ENCODE assay signal across 10 cellular contexts in the genomic region with DNA sequence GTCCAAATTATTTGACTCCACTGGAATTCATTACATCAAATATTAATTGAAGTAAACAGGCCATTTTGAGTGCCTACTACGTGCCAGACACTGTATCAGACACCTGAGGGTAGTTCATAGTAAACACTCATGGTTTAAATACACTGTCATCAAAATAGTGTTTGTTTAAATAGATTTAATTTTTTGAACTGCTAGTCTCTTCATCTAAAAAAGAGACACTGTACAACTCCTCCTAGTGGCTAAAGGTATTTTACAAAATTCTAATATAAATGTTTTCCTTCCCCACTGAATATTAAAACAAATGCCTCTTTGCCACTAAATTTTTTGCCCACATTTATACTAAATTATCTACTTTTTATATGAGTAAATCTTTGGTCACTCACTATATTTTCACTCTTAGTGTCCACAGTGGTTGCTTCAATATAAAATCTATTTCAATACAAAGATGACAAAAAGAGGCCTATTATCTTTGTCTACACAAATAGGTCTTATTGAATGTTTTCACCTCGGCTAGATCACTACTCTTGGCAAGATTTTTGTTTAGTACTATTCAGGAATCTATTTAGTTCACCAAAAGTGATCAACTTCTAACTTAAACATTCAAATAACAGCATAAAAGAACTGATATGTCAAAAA. TPM values are rescaled to one million over a fixed set of nuclear protein-coding genes. Genes with fewer than 3 reads are reported as not detected.
A peak's percentile ranks its signal among the peaks of the same experiment; 100 is the strongest.
DNase-seq lines count a peak whose midpoint lies in the region; ATAC-seq and TF ChIP-seq lines count a peak whose summit lies in the region.
"Had no signal": no experiment of that assay in that cellular context is flagged by ENCODE, and none has a peak within 500 bp of the region (broad histone marks: within the 10 kb centered on the region; RNA-seq: fewer than 3 reads in every experiment).

No MANE protein-coding gene starts in this region.

- CTCF ChIA-PET in activated CD4-positive, alpha-beta memory T cell treated with anti-CD3 and anti-CD28 coated beads for 36 hours (lab: Charles Lee), result interaction anchor here (2.5 kb wide), 1 partner anchor 49 kb away, joined by 11 read pairs; no protein-coding TSS in a partner anchor

- TF ChIP-seq POLR2A in uterus (IDR thresholded peaks at IDR 0.05), result no peak

- intact Hi-C loops in left ventricle myocardium superior (cut with micrococcal nuclease), result no loop called here
- intact Hi-C loops in uterus (cut with DNase I; ENCODE audit: low total_unique reads), result no loop called here
- intact Hi-C loops in activated CD4-positive, alpha-beta memory T cell treated with anti-CD3 and anti-CD28 coated beads for 36 hours (cut with micrococcal nuclease), result no loop called here

- DNase-seq in right atrium auricular region (ENCODE audit: low spot score), result no peak
- DNase-seq in left ventricle myocardium superior, result no peak
- DNase-seq in SK-MEL-5 (ENCODE audit: low read depth, low spot score), result peak; percentile 37
- no peak for DNase-seq in glutamatergic neuron
- DNase-seq in uterus, result no peak
- no peak for DNase-seq in stimulated activated CD4-positive, alpha-beta T cell treated with anti-CD3 and anti-CD28 coated beads, Interleukin-4, amount 100 ng/mL, for 24 hours
- DNase-seq in activated CD4-positive, alpha-beta memory T cell treated with anti-CD3 and anti-CD28 coated beads for 36 hours, result no peak
- DNase-seq: activated CD4-positive, alpha-beta memory T cell treated with anti-CD3 and anti-CD28 coated beads, Interleukin-2, amount 10 ng/mL, durations not matched to agents 7 days and 5 days had no signal

- H3K27me3 ChIP-seq in right atrium auricular region (no peaks in the 10 kb centered on the region), uterus (no peaks in the 10 kb centered on the region)

- no peak overlapping the region for H3K27ac Mint-ChIP-seq in glutamatergic neuron (ENCODE audit: unreplicated experiment)
- no peak overlapping the region for H3K27ac Mint-ChIP-seq in activated CD4-positive, alpha-beta memory T cell treated with anti-CD3 and anti-CD28 coated beads for 36 hours
- H3K27ac Mint-ChIP-seq: activated CD4-positive, alpha-beta memory T cell treated with anti-CD3 and anti-CD28 coated beads, Interleukin-2, amount 10 ng/mL, durations not matched to agents 7 days and 5 days had no signal

- POLR2A ChIA-PET in activated CD4-positive, alpha-beta memory T cell treated with anti-CD3 and anti-CD28 coated beads for 36 hours (lab: Charles Lee), result no interaction called here

- peaks cover 8% of the 10 kb centered on the region for H3K36me3 Mint-ChIP-seq in glutamatergic neuron (ENCODE audit: unreplicated experiment)
- no peaks in the 10 kb centered on the region for H3K36me3 Mint-ChIP-seq in activated CD4-positive, alpha-beta memory T cell treated with anti-CD3 and anti-CD28 coated beads for 36 hours

- H3K36me3 ChIP-seq in right atrium auricular region (no peaks in the 10 kb centered on the region), uterus (no peaks in the 10 kb centered on the region)

- no peak overlapping the region for H3K4me3 Mint-ChIP-seq in glutamatergic neuron (ENCODE audit: unreplicated experiment)
- no peak overlapping the region for H3K4me3 Mint-ChIP-seq in activated CD4-positive, alpha-beta memory T cell treated with anti-CD3 and anti-CD28 coated beads for 36 hours
- H3K4me3 Mint-ChIP-seq: activated CD4-positive, alpha-beta memory T cell treated with anti-CD3 and anti-CD28 coated beads, Interleukin-2, amount 10 ng/mL, durations not matched to agents 7 days and 5 days had no signal

- in situ Hi-C loops in SK-MEL-5 (cut with HindIII; ENCODE audit: low pct_unique_long_range_greater_than_20kb, low sequenced_read_pairs), result no loop called here

- no peak overlapping the region for H3K27ac ChIP-seq in right atrium auricular region
- no peak overlapping the region for H3K27ac ChIP-seq in uterus
- H3K27ac ChIP-seq: HL-60 had no signal

- TF ChIP-seq CTCF in right atrium auricular region (IDR thresholded peaks at IDR 0.05) (peak; percentile 24 to 70), glutamatergic neuron (IDR thresholded peaks at IDR 0.05; ENCODE audit: partially characterized antibody, unreplicated experiment) (peak; percentile 59), uterus (IDR thresholded peaks at IDR 0.05) (peak in 3 of 4 experiments; percentile 36 to 48 (median 40))

- H3K4me1 ChIP-seq in right atrium auricular region (no peaks in the 10 kb centered on the region), uterus (no peaks in the 10 kb centered on the region)

- no peaks in the 10 kb centered on the region for H3K9me3 ChIP-seq in right atrium auricular region
- H3K9me3 ChIP-seq in uterus, result no peaks in the 10 kb centered on the region

- no peaks in the 10 kb centered on the region for H3K9me3 Mint-ChIP-seq in glutamatergic neuron (ENCODE audit: unreplicated experiment)
- H3K9me3 Mint-ChIP-seq in activated CD4-positive, alpha-beta memory T cell treated with anti-CD3 and anti-CD28 coated beads for 36 hours, result no peaks in the 10 kb centered on the region
- H3K9me3 Mint-ChIP-seq: activated CD4-positive, alpha-beta memory T cell treated with anti-CD3 and anti-CD28 coated beads, Interleukin-2, amount 10 ng/mL, durations not matched to agents 7 days and 5 days had no signal

- H3K4me3 ChIP-seq in right atrium auricular region (no peak overlapping the region), uterus (no peak overlapping the region)

- no peaks in the 10 kb centered on the region for H3K27me3 Mint-ChIP-seq in glutamatergic neuron (ENCODE audit: unreplicated experiment)
- no peaks in the 10 kb centered on the region for H3K27me3 Mint-ChIP-seq in activated CD4-positive, alpha-beta memory T cell treated with anti-CD3 and anti-CD28 coated beads for 36 hours
- H3K27me3 Mint-ChIP-seq: activated CD4-positive, alpha-beta memory T cell treated with anti-CD3 and anti-CD28 coated beads, Interleukin-2, amount 10 ng/mL, durations not matched to agents 7 days and 5 days had no signal

- no peaks in the 10 kb centered on the region for H3K4me1 Mint-ChIP-seq in glutamatergic neuron (ENCODE audit: low read depth, unreplicated experiment)
- no peaks in the 10 kb centered on the region for H3K4me1 Mint-ChIP-seq in activated CD4-positive, alpha-beta memory T cell treated with anti-CD3 and anti-CD28 coated beads for 36 hours (ENCODE audit: low read depth)
- H3K4me1 Mint-ChIP-seq: activated CD4-positive, alpha-beta memory T cell treated with anti-CD3 and anti-CD28 coated beads, Interleukin-2, amount 10 ng/mL, durations not matched to agents 7 days and 5 days had no signal

- ATAC-seq in left ventricle myocardium superior (no peak), HG02571 (IDR thresholded peaks at IDR 0.05; ENCODE audit: unreplicated experiment) (no peak)

RNA-seq across cellular contexts. Expression of a gene that starts 15.4 kb away (rescaled TPM):
- total RNA-seq in right atrium auricular region, result 10 to 100 TPM in 1 of 2 donors, 1 to 10 TPM in 1; 5.3 to 11.6 TPM
- total RNA-seq in left ventricle myocardium superior, result 10.9 TPM
- 40.1 and 42.3 TPM in 2 replicates for total RNA-seq in SK-MEL-5 (2014; rRNA removed; shearing (Covaris generic))
- 30.1 and 33.7 TPM in 2 replicates for polyA plus RNA-seq in SK-MEL-5 (2015; cell fraction: cytosol; rRNA removed)
- polyA plus RNA-seq in SK-MEL-5 (2015; cell fraction: nucleus; rRNA removed), result 72.1 and 78.4 TPM in 2 replicates
- total RNA-seq in glutamatergic neuron (ENCODE audit: unreplicated experiment), result 41.9 TPM
- total RNA-seq in uterus, result 10 to 100 TPM in 3 of 4 donors, 1 to 10 TPM in 1; 3.3 to 38.0 (median 16.2) TPM
- total RNA-seq in activated CD4-positive, alpha-beta memory T cell treated with anti-CD3 and anti-CD28 coated beads for 36 hours, result 10 to 100 TPM; 25.7 to 29.9 TPM

RNA-seq across cellular contexts. Expression of a gene that starts 15.6 kb away (rescaled TPM):
- total RNA-seq in right atrium auricular region, result 10 to 100 TPM; 18.3 to 19.4 TPM
- 19.0 TPM for total RNA-seq in left ventricle myocardium superior
- total RNA-seq in SK-MEL-5 (2014; rRNA removed; shearing (Covaris generic)), result 29.6 and 32.3 TPM in 2 replicates
- 17.3 and 18.8 TPM in 2 replicates for polyA plus RNA-seq in SK-MEL-5 (2015; cell fraction: cytosol; rRNA removed)
- polyA plus RNA-seq in SK-MEL-5 (2015; cell fraction: nucleus; rRNA removed), result 7.6 and 8.4 TPM in 2 replicates
- 34.6 TPM for total RNA-seq in glutamatergic neuron (ENCODE audit: unreplicated experiment)
- total RNA-seq in uterus, result 10 to 100 TPM in 3 of 4 donors, 1 to 10 TPM in 1; 6.9 to 26.9 (median 18.4) TPM
- total RNA-seq in activated CD4-positive, alpha-beta memory T cell treated with anti-CD3 and anti-CD28 coated beads for 36 hours, result 10 to 100 TPM in 1 of 2 experiments, 1 to 10 TPM in 1; 9.6 to 10.2 TPM

RNA-seq across cellular contexts. Expression of a gene that starts 59.1 kb away (rescaled TPM):
- total RNA-seq in right atrium auricular region (1 to 10 TPM; 4.9 to 6.6 TPM), left ventricle myocardium superior (6.1 TPM), glutamatergic neuron (ENCODE audit: unreplicated experiment) (9.9 TPM), uterus (1 to 10 TPM in 2 of 4 donors, not detected in 2; 4.6 to 5.3 TPM)
- total RNA-seq in SK-MEL-5 (2014; rRNA removed; shearing (Covaris generic)), result 23.6 and 33.0 TPM in 2 replicates
- 22.4 and 24.0 TPM in 2 replicates for polyA plus RNA-seq in SK-MEL-5 (2015; cell fraction: cytosol; rRNA removed)
- polyA plus RNA-seq in SK-MEL-5 (2015; cell fraction: nucleus; rRNA removed), result 13.3 and 22.4 TPM in 2 replicates
- total RNA-seq in activated CD4-positive, alpha-beta memory T cell treated with anti-CD3 and anti-CD28 coated beads for 36 hours, result 10 to 100 TPM; 10.5 to 10.8 TPM

RNA-seq across cellular contexts. Expression of a gene that starts 59.2 kb away (rescaled TPM):
- total RNA-seq in right atrium auricular region (100 to 1,000 TPM; 127 to 132 TPM), left ventricle myocardium superior (462 TPM), glutamatergic neuron (ENCODE audit: unreplicated experiment) (65.2 TPM), uterus (100 to 1,000 TPM in 2 of 4 donors, 10 to 100 TPM in 2; 62.0 to 221 (median 100.0) TPM)
- 234 and 235 TPM in 2 replicates for total RNA-seq in SK-MEL-5 (2014; rRNA removed; shearing (Covaris generic))
- polyA plus RNA-seq in SK-MEL-5 (2015; cell fraction: cytosol; rRNA removed), result 127 and 150 TPM in 2 replicates
- 110 and 126 TPM in 2 replicates for polyA plus RNA-seq in SK-MEL-5 (2015; cell fraction: nucleus; rRNA removed)
- 10 to 100 TPM; 13.7 to 14.4 TPM for total RNA-seq in activated CD4-positive, alpha-beta memory T cell treated with anti-CD3 and anti-CD28 coated beads for 36 hours
